Comparison of ENCODE assay signal across 30 cellular contexts in the genomic region with DNA sequence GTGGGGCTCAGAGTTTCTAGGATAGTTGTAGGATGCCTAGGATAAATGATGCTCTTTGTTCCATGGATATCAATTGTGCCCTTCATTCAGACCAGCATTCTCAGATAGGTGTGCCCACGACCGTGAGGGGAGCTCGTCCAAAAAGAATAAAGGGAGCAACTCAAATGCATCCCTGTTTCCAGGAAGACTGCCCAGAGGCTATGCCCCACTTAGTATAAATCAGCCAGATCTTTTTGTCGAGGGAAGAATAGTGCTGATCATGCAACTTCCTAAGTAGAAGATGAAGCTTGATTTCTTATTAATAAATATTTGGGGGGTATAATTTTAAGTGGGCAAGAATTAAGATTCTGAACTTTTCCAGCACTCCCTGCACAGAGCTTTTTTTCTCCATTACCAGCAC.
"Had no signal": no experiment of that assay in that cellular context is flagged by ENCODE, and none has a peak within 500 bp of the region (broad histone marks: within the 10 kb centered on the region; RNA-seq: fewer than 3 reads in every experiment).

No MANE protein-coding gene starts in this region.

- FAIRE-seq: kidney had no signal

- H3K4me3 ChIP-seq: left lung, lower lobe of right lung, neural progenitor cell, right atrium auricular region, skin epidermis, stomach, testis, thyroid gland, transverse colon, upper lobe of left lung, vagina had no signal

- H3K4me1 ChIP-seq: parathyroid adenoma, stomach, testis, thyroid gland, transverse colon, vagina had no signal

- H3K4me2 ChIP-seq: neural progenitor cell had no signal

- H3K36me3 ChIP-seq: left lung, lower lobe of right lung, neural progenitor cell, neutrophil, right atrium auricular region, stomach, thyroid gland, transverse colon, upper lobe of left lung, vagina had no signal

- H3K9me3 Mint-ChIP-seq: natural killer cell, nephron progenitor cell, neural progenitor cell had no signal

- H3K9ac ChIP-seq: neural progenitor cell, parathyroid adenoma had no signal

- H3K9me3 ChIP-seq: left lung, lower lobe of right lung, neutrophil, right atrium auricular region, stomach, testis, thyroid gland, transverse colon, upper lobe of left lung, vagina had no signal

- H2AFZ ChIP-seq: neural progenitor cell, parathyroid adenoma had no signal

- H3K27ac Mint-ChIP-seq: mesothelial cell of epicardium; naive B cell; natural killer cell; nephron progenitor cell; neural progenitor cell; progenitor cell of endocrine pancreas; stimulated activated naive B cell treated with anti-CD40 and anti-IgM and Interleukin-4, amounts not matched to agents 10 μg/mL and 1 μg/mL and 100 μg/mL, for 72 hours had no signal

- H3K27me3 ChIP-seq: left lung, neural progenitor cell, neutrophil, right atrium auricular region, stomach, testis, thyroid gland, transverse colon, upper lobe of left lung, vagina had no signal

- ATAC-seq: left colon; left lung; lower lobe of right lung; natural killer cell; sciatic nerve; stimulated activated naive B cell treated with anti-CD40 and anti-IgM and Interleukin-4, amounts not matched to agents 10 μg/mL and 1 μg/mL and 100 μg/mL, for 72 hours; stimulated activated naive CD8-positive, alpha-beta T cell treated with anti-CD3 and anti-CD28 coated beads, Interleukin-15, Interleukin-2, amounts not matched to agents 100 U/mL and 50 U/mL, for 24 hours had no signal

- H3K27me3 Mint-ChIP-seq: naive B cell; stimulated activated naive B cell treated with anti-CD40 and anti-IgM and Interleukin-4, amounts not matched to agents 10 μg/mL and 1 μg/mL and 100 μg/mL, for 72 hours had no signal

- H3K4me1 Mint-ChIP-seq: nephron progenitor cell, neural progenitor cell had no signal

- H3K36me3 Mint-ChIP-seq: mesothelial cell of epicardium, natural killer cell, neural progenitor cell had no signal

- DNase-seq: kidney; left colon; left lung; lower lobe of right lung; mammary epithelial cell; mesendoderm; naive B cell; natural killer cell; nephron progenitor cell; occipital lobe; stimulated activated CD4-positive, alpha-beta T cell treated with anti-CD3 and anti-CD28 coated beads, Interleukin-12 subunit alpha, Interleukin-12 subunit beta, amount 100 ng/mL, for 4 hours; stimulated activated CD4-positive, alpha-beta T cell treated with anti-CD3 and anti-CD28 coated beads, Interleukin-15, amount 100 ng/mL, for 24 hours; stimulated activated CD4-positive, alpha-beta T cell treated with anti-CD3 and anti-CD28 coated beads, Interleukin-2, amount 100 ng/mL, for 24 hours; stimulated activated CD4-positive, alpha-beta T cell treated with anti-CD3 and anti-CD28 coated beads, Interleukin-4, amount 100 ng/mL, for 1 hour; stimulated activated naive B cell treated with anti-CD40 and anti-IgM and Interleukin-4, amounts not matched to agents 10 μg/mL and 1 μg/mL and 100 μg/mL, for 72 hours; stimulated activated naive CD8-positive, alpha-beta T cell treated with anti-CD3 and anti-CD28 coated beads, Interleukin-15, Interleukin-2, amounts not matched to agents 100 U/mL and 50 U/mL, for 24 hours; stomach; testis; thyroid gland; transverse colon; upper lobe of left lung had no signal

- H3K27ac ChIP-seq: left lung, lower lobe of right lung, neural progenitor cell, neutrophil, parathyroid adenoma, right atrium auricular region, skin epidermis, stomach, testis, thyroid gland, transverse colon, upper lobe of left lung, vagina had no signal

- H3K79me2 ChIP-seq: parathyroid adenoma had no signal

- H3K4me3 Mint-ChIP-seq: mesothelial cell of epicardium; naive B cell; natural killer cell; nephron progenitor cell; neural progenitor cell; stimulated activated naive B cell treated with anti-CD40 and anti-IgM and Interleukin-4, amounts not matched to agents 10 μg/mL and 1 μg/mL and 100 μg/mL, for 72 hours had no signal
